Comparison of ENCODE assay signal across 8 cellular contexts in the genomic region with DNA sequence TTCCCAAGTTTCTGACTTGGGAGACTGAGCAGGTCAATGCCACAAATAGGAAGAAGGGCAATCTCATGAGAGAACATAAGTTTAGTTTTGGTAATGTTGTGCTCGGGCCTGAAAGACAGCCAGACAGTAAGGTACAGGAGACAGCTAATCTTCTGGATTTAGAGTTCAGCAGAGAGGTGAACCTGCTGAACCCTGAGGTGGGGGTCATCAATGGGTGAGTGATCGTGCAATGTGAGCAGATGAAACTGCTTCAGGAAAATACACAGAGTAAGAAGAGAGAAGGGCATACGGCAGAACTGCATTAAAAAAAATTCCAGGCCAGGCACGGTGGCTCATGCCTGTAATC. TPM values are rescaled to one million over a fixed set of nuclear protein-coding genes. Genes with fewer than 3 reads are reported as not detected.
DNase-seq lines count a peak whose midpoint lies in the region; ATAC-seq and TF ChIP-seq lines count a peak whose summit lies in the region.

No MANE protein-coding gene starts in this region.

- peak overlapping the region; percentile 61 for H3K4me3 ChIP-seq in coronary artery
- no peak overlapping the region for H3K4me3 ChIP-seq in skeletal muscle satellite cell (ENCODE audit: low read length)

- DNase-seq in coronary artery (ENCODE audit: low spot score) = no peak
- DNase-seq in left colon = no peak
- no peak for DNase-seq in AG08396 (ENCODE audit: low spot score)
- DNase-seq in amniotic stem cell (lab: John Stamatoyannopoulos, UW) = no peak

- H3K36me3 ChIP-seq in skeletal muscle satellite cell (ENCODE audit: insufficient read depth, low read length) = peaks cover 2% of the 10 kb centered on the region

- ATAC-seq in GM19035 (IDR thresholded peaks at IDR 0.05; ENCODE audit: unreplicated experiment) = peak; percentile 15
- ATAC-seq in HG03432 (IDR thresholded peaks at IDR 0.05; ENCODE audit: unreplicated experiment) = peak; percentile 29
- no peak for ATAC-seq in left colon
- ATAC-seq in GM18505 (IDR thresholded peaks at IDR 0.05; ENCODE audit: unreplicated experiment) = no peak

- H3K9me3 ChIP-seq in skeletal muscle satellite cell (replicated peaks; ENCODE audit: low read length) = no peaks in the 10 kb centered on the region

- no peak for TF ChIP-seq CTCF in coronary artery (IDR thresholded peaks at IDR 0.05)

- H3K4me2 ChIP-seq in skeletal muscle satellite cell (ENCODE audit: low read length) = peak overlapping the region; percentile 76

- H3K27ac ChIP-seq in coronary artery = peak overlapping the region; percentile 77 to 88

- TF ChIP-seq POLR2A in GM18505 (IDR thresholded peaks at IDR 0.05; ENCODE audit: borderline replicate concordance, extremely low read depth, insufficient read depth, insufficient read length) = no peak

- intact Hi-C loops in left colon (cut with DNase I, micrococcal nuclease) = no loop called here

- peak overlapping the region; percentile 83 for H3K9ac ChIP-seq in skeletal muscle satellite cell (ENCODE audit: low read depth, low read length)

- H3K4me1 ChIP-seq in skeletal muscle satellite cell (ENCODE audit: control insufficient read depth, insufficient read depth, low read length) = peaks cover 23% of the 10 kb centered on the region

- H3K27me3 ChIP-seq in skeletal muscle satellite cell (ENCODE audit: control insufficient read depth, insufficient read depth, low read length) = no peaks in the 10 kb centered on the region

RNA-seq across cellular contexts. Expression of a gene that starts 23.3 kb away (rescaled TPM):
- 13.2 and 13.8 TPM in 2 replicates for total RNA-seq in skeletal muscle satellite cell (2012; rRNA removed)
- 10 to 100 TPM; 20.4 to 22.1 TPM for total RNA-seq in left colon

RNA-seq across cellular contexts. Expression of a gene that starts 36.2 kb away (rescaled TPM):
- total RNA-seq in skeletal muscle satellite cell (2012; rRNA removed) = 23.8 and 34.5 TPM in 2 replicates
- 10 to 100 TPM; 32.6 to 37.5 TPM for total RNA-seq in left colon

Comparison
In these comparisons a context has a peak if more than half of its experiments do, and no peak if none do; other contexts are left out.
1. ATAC-seq: peak in GM19035 (single experiment) and HG03432 (single experiment); none in left colon (single experiment) and GM18505 (single experiment).